In genomic region chr2:54602736-54603322, GRCh38 we compare ENCODE assay signal across 1 cellular context.
TF ChIP-seq lines count a peak whose summit lies in the region.

No MANE protein-coding gene starts in this region.

TF ChIP-seq in GM23338, 12 proteins besides CTCF, POLR2A, EP300 and RAD21 (continued from another document):
- TF ChIP-seq ZNF462 (CRISPR knock-in tag; IDR thresholded peaks at IDR 0.05) (no peak), CREB1 (CRISPR knock-in tag; IDR thresholded peaks at IDR 0.05; ENCODE audit: low read depth) (no peak), ZNF114 (CRISPR knock-in tag; IDR thresholded peaks at IDR 0.05) (no peak), JUNB (IDR thresholded peaks at IDR 0.05; ENCODE audit: unreplicated experiment) (no peak), ETS1 (IDR thresholded peaks at IDR 0.05) (no peak), ZNF331 (CRISPR knock-in tag; IDR thresholded peaks at IDR 0.05; ENCODE audit: low read depth) (no peak), STAT1 (IDR thresholded peaks at IDR 0.05; ENCODE audit: unreplicated experiment) (no peak), NANOG (IDR thresholded peaks at IDR 0.05; ENCODE audit: borderline replicate concordance) (no peak)
